In the genomic region with DNA sequence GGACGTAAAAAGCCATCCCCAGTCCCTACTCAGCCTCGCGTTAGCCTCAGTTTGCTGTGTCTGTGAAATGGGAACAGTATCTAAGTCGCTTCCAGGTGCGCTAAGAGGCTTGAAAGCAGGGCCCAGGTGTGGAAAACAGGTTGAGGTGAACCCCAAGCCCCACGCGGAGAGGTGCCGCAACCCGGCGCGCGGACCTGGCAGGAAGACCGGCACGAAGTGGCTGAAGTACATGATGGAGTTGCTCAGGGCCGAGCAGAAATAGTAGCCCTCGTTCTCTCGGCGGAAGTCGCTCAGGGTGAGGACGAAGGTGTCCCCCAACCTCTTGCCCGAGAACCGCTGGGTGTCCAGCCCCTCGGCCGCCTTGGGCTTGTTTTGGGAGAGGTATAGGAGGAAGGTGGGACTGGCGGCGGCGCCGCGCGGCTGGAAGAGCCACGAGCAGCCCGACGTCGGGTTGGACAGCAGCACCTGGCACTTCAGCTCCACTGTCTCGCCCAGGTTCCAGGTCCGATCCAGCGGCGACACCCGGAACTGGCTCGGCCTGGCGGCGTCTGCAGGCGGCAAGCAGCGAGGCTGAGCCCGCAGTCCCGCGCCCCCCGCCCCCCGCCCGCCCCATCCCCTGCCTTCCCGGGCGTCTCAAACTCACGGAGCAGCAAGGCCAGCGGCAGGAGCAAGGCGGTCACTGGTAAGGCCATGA, we compare ENCODE assay signal across 9 cellular contexts. TPM values are rescaled to one million over a fixed set of nuclear protein-coding genes. Genes with fewer than 3 reads are reported as not detected.
DNase-seq lines count a peak whose midpoint lies in the region; ATAC-seq and TF ChIP-seq lines count a peak whose summit lies in the region.
"Had no signal": no experiment of that assay in that cellular context is flagged by ENCODE, and none has a peak within 500 bp of the region (broad histone marks: within the 10 kb centered on the region; RNA-seq: fewer than 3 reads in every experiment).

No MANE protein-coding gene starts in this region.

- peaks cover 4% of the 10 kb centered on the region for H3F3A ChIP-seq in neural progenitor cell (ENCODE audit: low read depth)

- peaks cover 12% of the 10 kb centered on the region for H3K4me1 Mint-ChIP-seq in Calu3 (ENCODE audit: low read depth, unreplicated experiment)
- H3K4me1 Mint-ChIP-seq in neural progenitor cell: peaks cover 13% of the 10 kb centered on the region

- H3K27ac ChIP-seq in duodenal mucosa (ENCODE audit: low read depth, low read length): no peak overlapping the region
- no peak overlapping the region for H3K27ac ChIP-seq in neural progenitor cell

- no TSS peak for BruUV-seq in Calu3 (replicated peaks; lab: Mats Ljungman, UMichigan)

- H2AFZ ChIP-seq in neural progenitor cell (replicated peaks): peak overlapping the region; percentile 6

- H3K9ac ChIP-seq in duodenal mucosa (ENCODE audit: low read depth in 1 of 2, low read length in 2 of 2): peak overlapping the region in 1 of 2 donors; percentile 10
- H3K9ac ChIP-seq in neural progenitor cell: no peak overlapping the region

- H3K4me1 ChIP-seq in duodenal mucosa (ENCODE audit: control insufficient read depth in 1 of 2, insufficient read depth in 2 of 2, low read length in 2 of 2) (peaks cover 6 to 18% of the 10 kb centered on the region in 2 donors), neural progenitor cell (peaks cover 7% of the 10 kb centered on the region)

- H3K9me3 ChIP-seq in duodenal mucosa (ENCODE audit: control insufficient read depth in 1 of 2, low read length in 2 of 2): no peaks in the 10 kb centered on the region
- no peaks in the 10 kb centered on the region for H3K9me3 ChIP-seq in neural progenitor cell (ENCODE audit: low read depth)

- no peaks in the 10 kb centered on the region for H3K79me2 ChIP-seq in neural progenitor cell (ENCODE audit: low read depth)

- H3K9me3 Mint-ChIP-seq in Calu3 (ENCODE audit: low read depth, unreplicated experiment) (peaks cover 6% of the 10 kb centered on the region), neural progenitor cell (peaks cover 10% of the 10 kb centered on the region)

- H3K4me3 ChIP-seq in duodenal mucosa (ENCODE audit: low read depth in 1 of 2, low read length in 2 of 2) (peak overlapping the region; percentile 38 to 51), neural progenitor cell (peak overlapping the region; percentile 13)

- H3K36me3 Mint-ChIP-seq in Calu3 (ENCODE audit: insufficient read depth, unreplicated experiment) (no peaks in the 10 kb centered on the region), neural progenitor cell (no peaks in the 10 kb centered on the region)

- H3K36me3 ChIP-seq in duodenal mucosa (ENCODE audit: control insufficient read depth in 1 of 2, insufficient read depth in 2 of 2, low read length in 2 of 2): no peaks in the 10 kb centered on the region
- H3K36me3 ChIP-seq in neural progenitor cell: no peaks in the 10 kb centered on the region

- ATAC-seq in GM18517 (IDR thresholded peaks at IDR 0.05; ENCODE audit: unreplicated experiment) (no peak), GM18873 (IDR thresholded peaks at IDR 0.05; ENCODE audit: low FRiP score, unreplicated experiment) (no peak), GM18505 (IDR thresholded peaks at IDR 0.05; ENCODE audit: unreplicated experiment) (no peak)
- ATAC-seq: HCT116 had no signal

- H3K4me2 ChIP-seq in neural progenitor cell: peak overlapping the region; percentile 65

- CTCF ChIA-PET in Calu3 (lab: Charles Lee): no interaction called here

- H3K27me3 Mint-ChIP-seq in Calu3 (ENCODE audit: unreplicated experiment) (peaks cover 60% of the 10 kb centered on the region), neural progenitor cell (ENCODE audit: insufficient read depth, low read depth) (peaks cover 59% of the 10 kb centered on the region)

- peak overlapping the region; percentile 58 for H3K4me3 Mint-ChIP-seq in Calu3 (ENCODE audit: low read depth, unreplicated experiment)
- peak overlapping the region; percentile 75 for H3K4me3 Mint-ChIP-seq in neural progenitor cell

- intact Hi-C loops in Calu3 (cut with micrococcal nuclease; ENCODE audit: unreplicated experiment): no loop called here

- H3K27me3 ChIP-seq in duodenal mucosa (ENCODE audit: control insufficient read depth in 1 of 2, insufficient read depth in 2 of 2, low read length in 2 of 2) (peaks cover 63 to 65% of the 10 kb centered on the region in 2 donors), neural progenitor cell (peaks cover 96% of the 10 kb centered on the region)

- DNase-seq in Calu3 (no peak), NCI-H69 (lab: John Stamatoyannopoulos, UW) (peak; percentile 32), neural progenitor cell (ENCODE audit: low spot score) (peak; percentile 53), T-helper 9 cell (no peak)

- no peak for TF ChIP-seq POLR2A in GM18505 (IDR thresholded peaks at IDR 0.05; ENCODE audit: borderline replicate concordance, extremely low read depth, insufficient read depth, insufficient read length)

- H3K27ac Mint-ChIP-seq in Calu3 (ENCODE audit: unreplicated experiment) (no peak overlapping the region), neural progenitor cell (no peak overlapping the region)

- peaks cover 3% of the 10 kb centered on the region for H4K20me1 ChIP-seq in neural progenitor cell (ENCODE audit: low read depth)

- TF ChIP-seq CTCF in Calu3 (IDR thresholded peaks at IDR 0.05; ENCODE audit: unreplicated experiment): no peak
- no peak for TF ChIP-seq CTCF in neural progenitor cell (IDR thresholded peaks at IDR 0.05)

RNA-seq across cellular contexts. Expression of a gene that starts 0.4 kb away (rescaled TPM):
- total RNA-seq in Calu3 (2022) (0.20 and 0.31 TPM in 2 replicates), neural progenitor cell (ENCODE audit: low replicate concordance) (0.03 and 0.34 TPM in 2 replicates)

Comparison
In these comparisons a context has a peak if more than half of its experiments do, and no peak if none do; other contexts are left out.
1. DNase-seq: peak in NCI-H69 (single experiment) and neural progenitor cell (single experiment); none in Calu3 (single experiment) and T-helper 9 cell (single experiment).